In the genomic region with DNA sequence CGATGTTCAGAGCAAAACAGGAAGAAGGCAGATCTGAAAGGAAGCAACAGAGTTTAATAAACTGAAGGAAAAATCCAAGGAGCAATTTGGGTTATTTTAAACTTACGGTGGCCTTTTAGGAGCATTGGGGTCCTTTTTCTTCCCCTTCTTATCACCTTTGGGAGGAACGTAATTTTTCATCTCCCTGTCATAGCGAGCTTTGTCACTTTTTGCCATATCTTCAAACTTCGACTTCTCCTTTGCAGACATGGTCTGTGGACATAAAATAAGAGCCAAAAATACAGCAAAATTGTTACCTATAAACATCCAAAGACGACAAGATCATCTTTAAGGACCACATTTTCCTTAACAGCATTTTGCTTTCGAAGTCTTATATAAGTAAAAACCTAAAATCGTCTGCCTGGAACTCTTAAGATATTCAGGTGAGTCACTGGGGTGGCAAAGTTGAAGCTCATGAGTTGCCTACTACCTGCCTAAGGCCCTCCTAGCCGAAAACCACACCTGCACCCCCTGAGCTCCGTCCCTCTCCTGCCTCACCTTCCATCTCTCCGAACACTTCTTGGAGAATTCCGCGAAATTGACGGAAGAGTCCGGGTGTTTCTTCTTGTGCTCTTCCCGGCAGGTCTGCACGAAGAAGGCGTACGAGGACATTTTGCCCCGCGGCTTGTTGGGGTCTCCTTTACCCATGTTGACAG, we compare ENCODE assay signal across 8 cellular contexts. TPM values are rescaled to one million over a fixed set of nuclear protein-coding genes. Genes with fewer than 3 reads are reported as not detected.
DNase-seq lines count a peak whose midpoint lies in the region; ATAC-seq and TF ChIP-seq lines count a peak whose summit lies in the region.

No MANE protein-coding gene starts in this region.

- no peak for TF ChIP-seq CTCF in CD4-positive, alpha-beta T cell (IDR thresholded peaks at IDR 0.05)

- no peak for ATAC-seq in CD4-positive, alpha-beta T cell (ENCODE audit: poor library complexity)
- ATAC-seq in HG02938 (IDR thresholded peaks at IDR 0.05; ENCODE audit: unreplicated experiment) (no peak), GM19351 (IDR thresholded peaks at IDR 0.05; ENCODE audit: unreplicated experiment) (no peak), HG02642 (IDR thresholded peaks at IDR 0.05; ENCODE audit: poor library complexity, unreplicated experiment) (no peak)

- peaks cover 37% of the 10 kb centered on the region for H3K4me1 Mint-ChIP-seq in CD4-positive, alpha-beta T cell (ENCODE audit: low read depth)
- peaks cover 19% of the 10 kb centered on the region for H3K4me1 Mint-ChIP-seq in activated naive CD8-positive, alpha-beta T cell (ENCODE audit: low read depth)

- CTCF ChIA-PET in CD4-positive, alpha-beta T cell (lab: Charles Lee) = interaction anchor here (0.8 to 1.7 kb wide), 5 partner anchors 12 to 87 kb away, joined by 3 to 4 read pairs (median 3); a partner anchor contains a TSS

- H3K27ac Mint-ChIP-seq in CD4-positive, alpha-beta T cell = peak overlapping the region; percentile 96
- peak overlapping the region; percentile 88 for H3K27ac Mint-ChIP-seq in activated naive CD8-positive, alpha-beta T cell

- H3K9me3 ChIP-seq in CD4-positive, alpha-beta T cell (ENCODE audit: control insufficient read depth, low read length) = no peaks in the 10 kb centered on the region
- no peaks in the 10 kb centered on the region for H3K9me3 ChIP-seq in iPS-18c (ENCODE audit: control insufficient read depth, insufficient read depth, low read length)

- H3K27me3 ChIP-seq in CD4-positive, alpha-beta T cell (ENCODE audit: control insufficient read depth, insufficient read depth, low read length) = no peaks in the 10 kb centered on the region

- peak overlapping the region; percentile 98 for H3K4me3 Mint-ChIP-seq in CD4-positive, alpha-beta T cell
- peak overlapping the region; percentile 91 for H3K4me3 Mint-ChIP-seq in activated naive CD8-positive, alpha-beta T cell

- peak overlapping the region; percentile 90 for H3K4me3 ChIP-seq in iPS-18c (ENCODE audit: insufficient read depth, low read depth, low read length)

- no peaks in the 10 kb centered on the region for H3K9me3 Mint-ChIP-seq in CD4-positive, alpha-beta T cell
- no peaks in the 10 kb centered on the region for H3K9me3 Mint-ChIP-seq in activated naive CD8-positive, alpha-beta T cell (ENCODE audit: low read depth)

- POLR2A ChIA-PET in CD4-positive, alpha-beta T cell (lab: Charles Lee) = interaction anchor here (0.9 to 6.8 kb wide), 19 partner anchors 8 to 951 kb away, joined by 3 to 373 read pairs (median 5); a partner anchor contains a TSS

- peaks cover 13% of the 10 kb centered on the region for H3K27me3 Mint-ChIP-seq in CD4-positive, alpha-beta T cell
- peaks cover 8% of the 10 kb centered on the region for H3K27me3 Mint-ChIP-seq in activated naive CD8-positive, alpha-beta T cell

- intact Hi-C loops in CD4-positive, alpha-beta T cell (cut with DNase I, micrococcal nuclease) = loop anchor here (5.0 to 10.0 kb wide), 2 partner anchors 166 to 952 kb away; a partner anchor contains a TSS

- H3K36me3 Mint-ChIP-seq in CD4-positive, alpha-beta T cell (ENCODE audit: low read depth) = peaks cover 46% of the 10 kb centered on the region
- H3K36me3 Mint-ChIP-seq in activated naive CD8-positive, alpha-beta T cell = peaks cover 4% of the 10 kb centered on the region

- peak in 7 of 10 experiments; percentile 4 to 35 (median 9) for DNase-seq in CD4-positive, alpha-beta T cell
- peak; percentile 25 to 33 for DNase-seq in Kasumi-1 (lab: John Stamatoyannopoulos, UW)
- peak; percentile 27 for DNase-seq in stimulated activated CD4-positive, alpha-beta T cell treated with anti-CD3 and anti-CD28 coated beads, Interleukin-4, amount 100 ng/mL, for 24 hours

- peak overlapping the region; percentile 24 for H3K27ac ChIP-seq in CD4-positive, alpha-beta T cell (ENCODE audit: low read depth, low read length)

RNA-seq across cellular contexts. Expression of a gene that starts 1.0 kb away (rescaled TPM):
- total RNA-seq in CD4-positive, alpha-beta T cell = 100 to 1,000 TPM; 228 to 232 TPM

RNA-seq across cellular contexts. Expression of a gene that starts 37.6 kb away (rescaled TPM):
- total RNA-seq in CD4-positive, alpha-beta T cell = 1 to 10 TPM; 2.5 to 3.9 TPM
